Comparison of ENCODE assay signal across 22 cellular contexts in the genomic region with DNA sequence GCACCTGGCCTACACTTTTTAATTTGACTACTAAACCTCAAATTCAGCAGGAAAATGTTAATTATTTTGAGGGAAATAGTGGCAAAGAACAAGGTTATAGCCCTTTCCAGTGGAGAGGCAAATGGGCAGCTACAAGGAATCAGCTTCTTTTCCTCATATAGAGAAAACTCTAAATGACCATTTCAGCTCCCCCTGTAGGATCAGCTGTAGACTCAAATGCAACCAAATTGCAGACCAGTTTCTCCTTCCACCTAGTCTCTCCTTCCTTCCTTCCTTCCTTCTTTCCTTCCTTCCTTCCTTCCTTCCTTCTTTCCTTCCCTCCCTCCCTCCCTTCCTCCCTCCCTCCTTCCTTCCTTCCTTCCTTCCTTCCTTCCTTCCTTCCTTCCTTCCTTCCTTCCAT.
A peak's percentile ranks its signal among the peaks of the same experiment; 100 is the strongest.
DNase-seq lines count a peak whose midpoint lies in the region; TF ChIP-seq lines count a peak whose summit lies in the region.
"Had no signal": no experiment of that assay in that cellular context is flagged by ENCODE, and none has a peak within 500 bp of the region (broad histone marks: within the 10 kb centered on the region; RNA-seq: fewer than 3 reads in every experiment).

No MANE protein-coding gene starts in this region.

- DNase-seq in H7 = peak; percentile 35
- no peak for DNase-seq in choroid plexus epithelial cell (ENCODE audit: low read depth)
- DNase-seq in MG63 = no peak
- DNase-seq in HT-29 (ENCODE audit: low spot score) = no peak
- no peak for DNase-seq in stimulated activated CD4-positive, alpha-beta T cell treated with anti-CD3 and anti-CD28 coated beads, Interleukin-4, amount 100 ng/mL, for 4 hours
- DNase-seq in nucleus accumbens (lab: John Stamatoyannopoulos, UW) = no peak
- DNase-seq: BE2C; CD8-positive, alpha-beta memory T cell; DMS 273 treated with DMSO at 0.1 percent for 48 hours; DMS79; GDM1; NCI-H1105 treated with DMSO at 0.1 percent for 48 hours; NCI-H146; NCI-H2029; NCI-H446 treated with DMSO at 0.1 percent for 48 hours; NCI-H526; NCI-H82; SJCRH30 had no signal

- H3K27me3 ChIP-seq in H7 (ENCODE audit: control insufficient read depth, insufficient read depth, low read length) (no peaks in the 10 kb centered on the region), Loucy (ENCODE audit: insufficient read depth, low read length, poor library complexity, severe bottlenecking) (no peaks in the 10 kb centered on the region), MG63 (no peaks in the 10 kb centered on the region)
- H3K27me3 ChIP-seq: BE2C, SJCRH30 had no signal

- H3K36me3 ChIP-seq in H7 (replicated peaks; ENCODE audit: control insufficient read depth, insufficient read depth, low read length) (no peaks in the 10 kb centered on the region), Loucy (ENCODE audit: insufficient read depth, low read length) (no peaks in the 10 kb centered on the region), MG63 (no peaks in the 10 kb centered on the region)
- H3K36me3 ChIP-seq: BE2C, HAP-1, SJCRH30 had no signal

- H3K9me2 ChIP-seq in Loucy (replicated peaks; ENCODE audit: low read depth, low read length) = no peaks in the 10 kb centered on the region

- H3K9me3 ChIP-seq in Loucy (ENCODE audit: insufficient read depth, low read depth, low read length) (no peaks in the 10 kb centered on the region), MG63 (no peaks in the 10 kb centered on the region)
- H3K9me3 ChIP-seq: BE2C, HAP-1, SJCRH30 had no signal

- H3K79me2 ChIP-seq in Loucy (ENCODE audit: insufficient read depth, low read length) = no peaks in the 10 kb centered on the region

- no peak overlapping the region for H3K4me3 ChIP-seq in H7 (ENCODE audit: insufficient read depth, low read depth, low read length)
- no peak overlapping the region for H3K4me3 ChIP-seq in Loucy (ENCODE audit: low read length, poor library complexity, severe bottlenecking)
- H3K4me3 ChIP-seq in choroid plexus epithelial cell (ENCODE audit: low read depth, low read length) = no peak overlapping the region
- no peak overlapping the region for H3K4me3 ChIP-seq in MG63
- H3K4me3 ChIP-seq: GM12878, HAP-1, PC-9, SJCRH30 had no signal

- H4K20me1 ChIP-seq in Loucy (ENCODE audit: insufficient read depth, low read length, poor library complexity, severe bottlenecking) = no peaks in the 10 kb centered on the region

- no peaks in the 10 kb centered on the region for H3F3A ChIP-seq in Loucy (ENCODE audit: low read depth)

- no peak overlapping the region for H3K9ac ChIP-seq in Loucy (ENCODE audit: low read depth, low read length, poor library complexity, severe bottlenecking)

- H2AFZ ChIP-seq in Loucy (ENCODE audit: low read length) = no peak overlapping the region
- H2AFZ ChIP-seq: PC-9 had no signal

- H3K4me1 ChIP-seq in Loucy (ENCODE audit: insufficient read depth, low read length, poor library complexity, severe bottlenecking) = peaks cover 4% of the 10 kb centered on the region
- H3K4me1 ChIP-seq: BE2C had no signal

- H3K4me2 ChIP-seq in Loucy (ENCODE audit: low read depth, low read length, poor library complexity, severe bottlenecking) = no peak overlapping the region
- H3K4me2 ChIP-seq: PC-9 had no signal

- TF ChIP-seq CTCF in Loucy (conservative IDR thresholded peaks at IDR 0.05; ENCODE audit: low read length) = peak; percentile 23; the same call in 1 of the 2 replicates
- peak; percentile 32 for TF ChIP-seq CTCF in choroid plexus epithelial cell (conservative IDR thresholded peaks at IDR 0.05; ENCODE audit: low read depth, low read length)
